Comparison of ENCODE assay signal across 20 cellular contexts in genomic region chr20:19096847-19097246, GRCh38.
DNase-seq lines count a peak whose midpoint lies in the region; ATAC-seq and TF ChIP-seq lines count a peak whose summit lies in the region.
"Had no signal": no experiment of that assay in that cellular context is flagged by ENCODE, and none has a peak within 500 bp of the region (broad histone marks: within the 10 kb centered on the region; RNA-seq: fewer than 3 reads in every experiment).

No MANE protein-coding gene starts in this region.

- no peaks in the 10 kb centered on the region for H3K36me3 ChIP-seq in SK-N-MC (ENCODE audit: insufficient read depth, low read length)
- H3K36me3 ChIP-seq in mucosa of descending colon (ENCODE audit: low read depth): no peaks in the 10 kb centered on the region
- H3K36me3 ChIP-seq: BLaER1 treated with 17β-estradiol and CSF1 and Interleukin-3, amounts not matched to agents 10 nM and 100 nM had no signal

- H3K9ac ChIP-seq in SK-N-MC (ENCODE audit: insufficient read length): no peak overlapping the region
- H3K9ac ChIP-seq: BLaER1 treated with 17β-estradiol and CSF1 and Interleukin-3, amounts not matched to agents 10 nM and 100 nM had no signal

- H3K4me3 ChIP-seq in SK-N-MC (no peak overlapping the region), mucosa of descending colon (no peak overlapping the region)
- H3K4me3 ChIP-seq: BLaER1 treated with 17β-estradiol and CSF1 and Interleukin-3, amounts not matched to agents 10 nM and 100 nM had no signal

- H3K9me3 ChIP-seq in SK-N-MC (ENCODE audit: low read depth, low read length): no peaks in the 10 kb centered on the region
- no peaks in the 10 kb centered on the region for H3K9me3 ChIP-seq in mucosa of descending colon
- H3K9me3 ChIP-seq: BLaER1 treated with 17β-estradiol and CSF1 and Interleukin-3, amounts not matched to agents 10 nM and 100 nM had no signal

- peak overlapping the region; percentile 67; the same call in 1 of the 2 replicates for H3K27ac ChIP-seq in SK-N-MC
- H3K27ac ChIP-seq: BLaER1 treated with 17β-estradiol and CSF1 and Interleukin-3, amounts not matched to agents 10 nM and 100 nM; RWPE1 had no signal

- peaks cover 21% of the 10 kb centered on the region for H3K4me1 ChIP-seq in mucosa of descending colon (ENCODE audit: low read depth)

- DNase-seq in NCI-H2171 treated with DMSO at 0.1 percent for 48 hours (lab: John Stamatoyannopoulos, UW): peak; percentile 35
- no peak for DNase-seq in NCI-H2171 (lab: John Stamatoyannopoulos, UW)
- peak; percentile 5 for DNase-seq in HT-29 (ENCODE audit: low spot score)
- DNase-seq in SK-N-MC (ENCODE audit: low read depth, low spot score): no peak
- no peak for DNase-seq in NCI-H1092 (lab: John Stamatoyannopoulos, UW)
- DNase-seq in mucosa of descending colon: no peak
- no peak for DNase-seq in EL
- DNase-seq: AML-193; CD4-positive, alpha-beta T cell; DMS79 treated with DMSO at 0.1 percent for 48 hours; Karpas-422; NCI-H1105; NCI-H1436 treated with DMSO at 0.1 percent for 48 hours; NCI-H187 treated with DMSO at 0.1 percent for 48 hours; NCI-H510A treated with DMSO at 0.1 percent for 48 hours; NCI-H748 treated with DMSO at 0.1 percent for 48 hours; SHP77; T-helper 1 cell had no signal

- intact Hi-C loops in mucosa of descending colon (cut with DNase I, micrococcal nuclease): no loop called here

- ATAC-seq in mucosa of descending colon: no peak

- no peak for TF ChIP-seq CTCF in mucosa of descending colon (IDR thresholded peaks at IDR 0.05)

Comparison
In these comparisons a context has a peak if more than half of its experiments do, and no peak if none do; other contexts are left out.
1. DNase-seq: peak in NCI-H2171 treated with DMSO at 0.1 percent for 48 hours (single experiment) and HT-29 (single experiment); none in NCI-H2171 (single experiment), SK-N-MC (single experiment), NCI-H1092 (single experiment), mucosa of descending colon (0 of 3) and EL (single experiment).